In the genomic region with DNA sequence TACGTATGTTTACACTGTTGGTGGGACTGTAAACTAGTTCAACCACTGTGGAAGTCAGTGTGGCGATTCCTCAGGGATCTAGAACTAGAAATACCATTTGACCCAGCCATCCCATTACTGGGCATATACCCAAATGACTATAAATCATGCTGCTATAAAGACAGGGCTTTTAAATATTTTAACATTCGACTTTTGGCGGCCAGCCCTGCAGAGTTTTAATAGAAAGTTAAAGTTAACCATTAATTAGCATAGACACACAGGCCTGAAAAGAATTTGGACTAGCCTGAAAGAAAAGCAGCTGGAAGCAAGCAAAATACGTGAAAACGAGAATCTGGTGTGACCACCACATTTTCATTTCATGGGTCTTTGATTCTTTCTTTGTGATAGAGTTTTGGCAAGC, we compare ENCODE assay signal across 7 cellular contexts.
DNase-seq lines count a peak whose midpoint lies in the region; FAIRE-seq and TF ChIP-seq lines count a peak whose summit lies in the region.
"Not testable (repeated sequence)": the region's sequence is repeated elsewhere in the genome, so short reads cannot be mapped to it uniquely, and the experiment has no call there.

No MANE protein-coding gene starts in this region.

- peak; percentile 80 for FAIRE-seq in endometrium (lab: Jason Lieb, UNC)

- H3K27me3 ChIP-seq in ascending aorta; subcutaneous abdominal adipose tissue (ENCODE audit: control insufficient read depth in 5 of 5, insufficient read depth in 4 of 5, low read length in 5 of 5): not testable (repeated sequence)

- peak overlapping the region; percentile 41 to 44 for H3K27ac ChIP-seq in ascending aorta
- H3K27ac ChIP-seq in subcutaneous abdominal adipose tissue (ENCODE audit: low read depth, low read length) = peak overlapping the region; percentile 32

- not testable (repeated sequence) for H3K4me3 ChIP-seq in ascending aorta; fibroblast of villous mesenchyme (ENCODE audit: low read depth, low read length); subcutaneous abdominal adipose tissue (ENCODE audit: low read depth in 1 of 5, low read length in 5 of 5)

- H3K9me3 ChIP-seq in ascending aorta; subcutaneous abdominal adipose tissue (ENCODE audit: control insufficient read depth in 5 of 5, low read length in 5 of 5): not testable (repeated sequence)

- peaks cover 3 to 27% of the 10 kb centered on the region in 2 donors for H3K4me1 ChIP-seq in ascending aorta
- H3K4me1 ChIP-seq in subcutaneous abdominal adipose tissue (ENCODE audit: control insufficient read depth in 5 of 5, insufficient read depth in 5 of 5, low read length in 5 of 5) = peaks cover 0 to 28% (median 11%) of the 10 kb centered on the region in 5 donors

- TF ChIP-seq CTCF in ascending aorta (IDR thresholded peaks at IDR 0.05); fibroblast of villous mesenchyme (IDR thresholded peaks at IDR 0.05; ENCODE audit: insufficient read depth, low read depth, low read length): not testable (repeated sequence)

- intact Hi-C loops in ascending aorta (cut with DNase I) = not testable (repeated sequence)

- DNase-seq in EH (ENCODE audit: low read depth) = peak; percentile 63
- peak; percentile 80 to 91 for DNase-seq in NCI-H446 (lab: John Stamatoyannopoulos, UW)
- not testable (repeated sequence) for DNase-seq in ascending aorta (ENCODE audit: low spot score in 2 of 2)
- peak; percentile 44 for DNase-seq in fibroblast of villous mesenchyme (ENCODE audit: low read depth)
- DNase-seq in left kidney (ENCODE audit: low read depth, low spot score) = peak; percentile 15

- H3K9ac ChIP-seq in subcutaneous abdominal adipose tissue (ENCODE audit: low read length in 5 of 5) = not testable (repeated sequence)

- not testable (repeated sequence) for H3K36me3 ChIP-seq in ascending aorta; subcutaneous abdominal adipose tissue (ENCODE audit: control insufficient read depth in 5 of 5, insufficient read depth in 5 of 5, low read length in 5 of 5)
